ENCODE assay signal across 8 cellular contexts in the genomic region with DNA sequence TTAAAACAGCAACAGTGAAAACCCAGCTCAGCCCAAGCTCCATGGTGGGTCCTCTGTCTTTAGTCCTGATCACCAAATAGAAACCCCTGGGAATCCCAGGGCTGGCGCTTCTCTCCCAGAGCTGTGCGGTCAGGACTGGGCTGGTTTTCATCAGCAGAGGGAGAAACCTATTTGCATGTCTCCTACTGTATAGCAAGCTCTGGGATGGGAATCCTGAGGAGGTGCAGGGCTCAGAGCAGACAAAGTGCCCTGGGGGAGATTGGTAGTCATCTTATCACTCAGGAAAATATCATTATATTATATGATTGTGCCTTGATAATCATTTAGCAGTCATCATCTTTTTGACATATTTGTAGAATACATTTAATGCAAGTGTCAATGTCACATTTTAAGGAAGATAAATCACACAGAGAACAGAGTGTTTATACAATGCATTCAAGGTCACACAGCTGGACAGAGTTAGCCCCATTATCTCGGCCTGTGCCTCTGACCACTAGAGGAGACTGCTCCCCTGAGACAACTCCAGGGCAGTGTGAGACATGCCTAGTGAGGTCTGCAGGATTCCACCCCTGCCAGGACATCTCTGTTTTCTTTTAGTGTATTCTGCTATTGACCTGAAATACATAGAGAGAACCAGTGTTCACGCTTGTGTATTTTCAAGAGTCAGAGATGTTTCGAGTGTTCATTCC.
DNase-seq lines count a peak whose midpoint lies in the region; ATAC-seq, FAIRE-seq and TF ChIP-seq lines count a peak whose summit lies in the region.
"Not testable (repeated sequence)": the region's sequence is repeated elsewhere in the genome, so short reads cannot be mapped to it uniquely, and the experiment has no call there.

No MANE protein-coding gene starts in this region.

- peak; percentile 33; the same call in 1 of the 2 replicates for ATAC-seq in Panc1

- WGBS in small intestine, 3 donors = 63 to 67% (median 67%) methylated on average over 3 to 5 of the region's 5 CpGs

- peak; percentile 59 for FAIRE-seq in small intestine (lab: Jason Lieb, UNC)

- DNase-seq in Panc1 (ENCODE audit: low read depth, low spot score); small intestine: not testable (repeated sequence)
- peak; percentile 49 for DNase-seq in coronary artery (ENCODE audit: low spot score)
- peak; percentile 56 for DNase-seq in right atrium auricular region (ENCODE audit: low spot score)
- DNase-seq in osteocyte (ENCODE audit: extremely low spot score, unreplicated experiment) = peak; percentile 91

- H3K9ac ChIP-seq in BLaER1; HUES48 (ENCODE audit: low read depth, low read length): not testable (repeated sequence)

- H3K4me3 Mint-ChIP-seq in osteocyte (ENCODE audit: unreplicated experiment) = not testable (repeated sequence)

- H3K36me3 ChIP-seq in BLaER1 = peaks cover 16% of the 10 kb centered on the region; the same call in 1 of the 2 replicates
- H3K36me3 ChIP-seq in HUES48 (ENCODE audit: control insufficient read depth, insufficient read depth, low read length); Panc1 (ENCODE audit: control insufficient read depth, insufficient read depth, low read length); right atrium auricular region; small intestine (ENCODE audit: control insufficient read depth in 2 of 2, insufficient read depth in 2 of 2, low read length in 2 of 2): not testable (repeated sequence)

- not testable (repeated sequence) for TF ChIP-seq CTCF in Panc1 (IDR thresholded peaks at IDR 0.05); coronary artery (IDR thresholded peaks at IDR 0.05); right atrium auricular region (IDR thresholded peaks at IDR 0.05); osteocyte (IDR thresholded peaks at IDR 0.05)

- H3K27me3 ChIP-seq in BLaER1; HUES48 (ENCODE audit: control insufficient read depth, insufficient read depth, low read length); right atrium auricular region; small intestine (ENCODE audit: control insufficient read depth in 2 of 2, insufficient read depth in 2 of 2, low read length in 2 of 2): not testable (repeated sequence)
- H3K27me3 ChIP-seq in Panc1 (ENCODE audit: control insufficient read depth, insufficient read depth, low read length) = peaks cover 11% of the 10 kb centered on the region

- H3K4me1 Mint-ChIP-seq in osteocyte (ENCODE audit: unreplicated experiment) = not testable (repeated sequence)

- in situ Hi-C loops in Panc1 (cut with HindIII; ENCODE audit: low pct_unique_long_range_greater_than_20kb, low sequenced_read_pairs) = not testable (repeated sequence)

- not testable (repeated sequence) for H3K27me3 Mint-ChIP-seq in osteocyte (ENCODE audit: unreplicated experiment)

- H3K4me2 ChIP-seq in BLaER1 = 0 out of 2 replicates have a peak overlapping the region, but pooled peaks have one; percentile 4

- H4K20me1 ChIP-seq in BLaER1 = not testable (repeated sequence)

- peaks cover 70% of the 10 kb centered on the region for H3K4me1 ChIP-seq in BLaER1
- H3K4me1 ChIP-seq in HUES48 (ENCODE audit: control insufficient read depth, insufficient read depth, low read length); Panc1 (ENCODE audit: control insufficient read depth, insufficient read depth, low read length); right atrium auricular region; small intestine (ENCODE audit: control insufficient read depth in 2 of 2, insufficient read depth in 1 of 2, low read depth in 1 of 2, low read length in 1 of 2): not testable (repeated sequence)

- not testable (repeated sequence) for H3K4me3 ChIP-seq in BLaER1; Panc1 (ENCODE audit: low read depth in 2 of 2, low read length in 2 of 2); coronary artery; right atrium auricular region; small intestine (ENCODE audit: low read depth in 1 of 2, low read length in 2 of 2)
- peak overlapping the region; percentile 2; the same call in 1 of the 2 replicates for H3K4me3 ChIP-seq in HUES48 (ENCODE audit: low read depth, low read length)

- peak; percentile 57; the same call in 1 of the 2 replicates for TF ChIP-seq POLR2A in Raji (IDR thresholded peaks at IDR 0.05; ENCODE audit: insufficient read depth, low read depth, low read length)

- not testable (repeated sequence) for H3K27ac ChIP-seq in BLaER1; HUES48 (ENCODE audit: low read depth, low read length); Panc1 (ENCODE audit: low read length); coronary artery; right atrium auricular region; small intestine (ENCODE audit: low read depth in 1 of 2, low read length in 1 of 2)

- POLR2A ChIA-PET in Panc1 (lab: Charles Lee) = not testable (repeated sequence)

- intact Hi-C loops in Panc1 (cut with micrococcal nuclease; ENCODE audit: unreplicated experiment) = not testable (repeated sequence)

- BruUV-seq in Panc1 (replicated peaks; lab: Mats Ljungman, UMichigan) = not testable (repeated sequence)

- H3K36me3 Mint-ChIP-seq in osteocyte (ENCODE audit: unreplicated experiment) = not testable (repeated sequence)

- not testable (repeated sequence) for H3K9me3 ChIP-seq in BLaER1; Panc1 (ENCODE audit: control insufficient read depth, insufficient read depth, low read depth, low read length); right atrium auricular region; small intestine (ENCODE audit: control insufficient read depth, low read depth)
- H3K9me3 ChIP-seq in HUES48 (ENCODE audit: control insufficient read depth, insufficient read depth, low read length) = peaks cover 79% of the 10 kb centered on the region

- not testable (repeated sequence) for H3K27ac Mint-ChIP-seq in osteocyte (ENCODE audit: unreplicated experiment)

- CTCF ChIA-PET in Panc1 (lab: Charles Lee) = not testable (repeated sequence)

- peaks cover 68% of the 10 kb centered on the region for H3K9me3 Mint-ChIP-seq in osteocyte (ENCODE audit: unreplicated experiment)
